In genomic region chr11:63681208-63682044, GRCh38 we compare ENCODE assay signal across 1 cellular context.
TF ChIP-seq lines count a peak whose summit lies in the region.

A gene with protein sequence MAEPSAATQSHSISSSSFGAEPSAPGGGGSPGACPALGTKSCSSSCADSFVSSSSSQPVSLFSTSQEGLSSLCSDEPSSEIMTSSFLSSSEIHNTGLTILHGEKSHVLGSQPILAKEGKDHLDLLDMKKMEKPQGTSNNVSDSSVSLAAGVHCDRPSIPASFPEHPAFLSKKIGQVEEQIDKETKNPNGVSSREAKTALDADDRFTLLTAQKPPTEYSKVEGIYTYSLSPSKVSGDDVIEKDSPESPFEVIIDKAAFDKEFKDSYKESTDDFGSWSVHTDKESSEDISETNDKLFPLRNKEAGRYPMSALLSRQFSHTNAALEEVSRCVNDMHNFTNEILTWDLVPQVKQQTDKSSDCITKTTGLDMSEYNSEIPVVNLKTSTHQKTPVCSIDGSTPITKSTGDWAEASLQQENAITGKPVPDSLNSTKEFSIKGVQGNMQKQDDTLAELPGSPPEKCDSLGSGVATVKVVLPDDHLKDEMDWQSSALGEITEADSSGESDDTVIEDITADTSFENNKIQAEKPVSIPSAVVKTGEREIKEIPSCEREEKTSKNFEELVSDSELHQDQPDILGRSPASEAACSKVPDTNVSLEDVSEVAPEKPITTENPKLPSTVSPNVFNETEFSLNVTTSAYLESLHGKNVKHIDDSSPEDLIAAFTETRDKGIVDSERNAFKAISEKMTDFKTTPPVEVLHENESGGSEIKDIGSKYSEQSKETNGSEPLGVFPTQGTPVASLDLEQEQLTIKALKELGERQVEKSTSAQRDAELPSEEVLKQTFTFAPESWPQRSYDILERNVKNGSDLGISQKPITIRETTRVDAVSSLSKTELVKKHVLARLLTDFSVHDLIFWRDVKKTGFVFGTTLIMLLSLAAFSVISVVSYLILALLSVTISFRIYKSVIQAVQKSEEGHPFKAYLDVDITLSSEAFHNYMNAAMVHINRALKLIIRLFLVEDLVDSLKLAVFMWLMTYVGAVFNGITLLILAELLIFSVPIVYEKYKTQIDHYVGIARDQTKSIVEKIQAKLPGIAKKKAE (plus strand): TSS chr11:63681500. CDS start chr11:63681637, 137 bp downstream.

TF ChIP-seq in K562, 482 proteins besides CTCF, POLR2A, EP300 and RAD21 (continued from another document and continues in another):
- TF ChIP-seq, protein P1, sequence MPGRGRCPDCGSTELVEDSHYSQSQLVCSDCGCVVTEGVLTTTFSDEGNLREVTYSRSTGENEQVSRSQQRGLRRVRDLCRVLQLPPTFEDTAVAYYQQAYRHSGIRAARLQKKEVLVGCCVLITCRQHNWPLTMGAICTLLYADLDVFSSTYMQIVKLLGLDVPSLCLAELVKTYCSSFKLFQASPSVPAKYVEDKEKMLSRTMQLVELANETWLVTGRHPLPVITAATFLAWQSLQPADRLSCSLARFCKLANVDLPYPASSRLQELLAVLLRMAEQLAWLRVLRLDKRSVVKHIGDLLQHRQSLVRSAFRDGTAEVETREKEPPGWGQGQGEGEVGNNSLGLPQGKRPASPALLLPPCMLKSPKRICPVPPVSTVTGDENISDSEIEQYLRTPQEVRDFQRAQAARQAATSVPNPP (IDR thresholded peaks at IDR 0.05; ENCODE audit: borderline replicate concordance, insufficient read depth, insufficient read length): no peak
- TF ChIP-seq WHSC1 (IDR thresholded peaks at IDR 0.05; ENCODE audit: low read length): no peak
- TF ChIP-seq FOXP1 (CRISPR knock-in tag; IDR thresholded peaks at IDR 0.05): no peak; the same call in 1 of the 2 replicates
- no peak for TF ChIP-seq RBM39 (optimal IDR thresholded peaks at IDR 0.05; ENCODE audit: low read depth, low read length)
- no peak for TF ChIP-seq PBX2 (CRISPR knock-in tag; IDR thresholded peaks at IDR 0.05; ENCODE audit: low read depth)
- TF ChIP-seq PBX2 (tag; conservative IDR thresholded peaks at IDR 0.05; ENCODE audit: low read depth): no peak
- TF ChIP-seq ZNF589 (CRISPR knock-in tag; IDR thresholded peaks at IDR 0.05; ENCODE audit: low read depth): no peak
- TF ChIP-seq ZNF586 (CRISPR knock-in tag; conservative IDR thresholded peaks at IDR 0.05): no peak
- peak; percentile 55 for TF ChIP-seq SETDB1 (IDR thresholded peaks at IDR 0.05; ENCODE audit: low read length)
- TF ChIP-seq, protein P2, sequence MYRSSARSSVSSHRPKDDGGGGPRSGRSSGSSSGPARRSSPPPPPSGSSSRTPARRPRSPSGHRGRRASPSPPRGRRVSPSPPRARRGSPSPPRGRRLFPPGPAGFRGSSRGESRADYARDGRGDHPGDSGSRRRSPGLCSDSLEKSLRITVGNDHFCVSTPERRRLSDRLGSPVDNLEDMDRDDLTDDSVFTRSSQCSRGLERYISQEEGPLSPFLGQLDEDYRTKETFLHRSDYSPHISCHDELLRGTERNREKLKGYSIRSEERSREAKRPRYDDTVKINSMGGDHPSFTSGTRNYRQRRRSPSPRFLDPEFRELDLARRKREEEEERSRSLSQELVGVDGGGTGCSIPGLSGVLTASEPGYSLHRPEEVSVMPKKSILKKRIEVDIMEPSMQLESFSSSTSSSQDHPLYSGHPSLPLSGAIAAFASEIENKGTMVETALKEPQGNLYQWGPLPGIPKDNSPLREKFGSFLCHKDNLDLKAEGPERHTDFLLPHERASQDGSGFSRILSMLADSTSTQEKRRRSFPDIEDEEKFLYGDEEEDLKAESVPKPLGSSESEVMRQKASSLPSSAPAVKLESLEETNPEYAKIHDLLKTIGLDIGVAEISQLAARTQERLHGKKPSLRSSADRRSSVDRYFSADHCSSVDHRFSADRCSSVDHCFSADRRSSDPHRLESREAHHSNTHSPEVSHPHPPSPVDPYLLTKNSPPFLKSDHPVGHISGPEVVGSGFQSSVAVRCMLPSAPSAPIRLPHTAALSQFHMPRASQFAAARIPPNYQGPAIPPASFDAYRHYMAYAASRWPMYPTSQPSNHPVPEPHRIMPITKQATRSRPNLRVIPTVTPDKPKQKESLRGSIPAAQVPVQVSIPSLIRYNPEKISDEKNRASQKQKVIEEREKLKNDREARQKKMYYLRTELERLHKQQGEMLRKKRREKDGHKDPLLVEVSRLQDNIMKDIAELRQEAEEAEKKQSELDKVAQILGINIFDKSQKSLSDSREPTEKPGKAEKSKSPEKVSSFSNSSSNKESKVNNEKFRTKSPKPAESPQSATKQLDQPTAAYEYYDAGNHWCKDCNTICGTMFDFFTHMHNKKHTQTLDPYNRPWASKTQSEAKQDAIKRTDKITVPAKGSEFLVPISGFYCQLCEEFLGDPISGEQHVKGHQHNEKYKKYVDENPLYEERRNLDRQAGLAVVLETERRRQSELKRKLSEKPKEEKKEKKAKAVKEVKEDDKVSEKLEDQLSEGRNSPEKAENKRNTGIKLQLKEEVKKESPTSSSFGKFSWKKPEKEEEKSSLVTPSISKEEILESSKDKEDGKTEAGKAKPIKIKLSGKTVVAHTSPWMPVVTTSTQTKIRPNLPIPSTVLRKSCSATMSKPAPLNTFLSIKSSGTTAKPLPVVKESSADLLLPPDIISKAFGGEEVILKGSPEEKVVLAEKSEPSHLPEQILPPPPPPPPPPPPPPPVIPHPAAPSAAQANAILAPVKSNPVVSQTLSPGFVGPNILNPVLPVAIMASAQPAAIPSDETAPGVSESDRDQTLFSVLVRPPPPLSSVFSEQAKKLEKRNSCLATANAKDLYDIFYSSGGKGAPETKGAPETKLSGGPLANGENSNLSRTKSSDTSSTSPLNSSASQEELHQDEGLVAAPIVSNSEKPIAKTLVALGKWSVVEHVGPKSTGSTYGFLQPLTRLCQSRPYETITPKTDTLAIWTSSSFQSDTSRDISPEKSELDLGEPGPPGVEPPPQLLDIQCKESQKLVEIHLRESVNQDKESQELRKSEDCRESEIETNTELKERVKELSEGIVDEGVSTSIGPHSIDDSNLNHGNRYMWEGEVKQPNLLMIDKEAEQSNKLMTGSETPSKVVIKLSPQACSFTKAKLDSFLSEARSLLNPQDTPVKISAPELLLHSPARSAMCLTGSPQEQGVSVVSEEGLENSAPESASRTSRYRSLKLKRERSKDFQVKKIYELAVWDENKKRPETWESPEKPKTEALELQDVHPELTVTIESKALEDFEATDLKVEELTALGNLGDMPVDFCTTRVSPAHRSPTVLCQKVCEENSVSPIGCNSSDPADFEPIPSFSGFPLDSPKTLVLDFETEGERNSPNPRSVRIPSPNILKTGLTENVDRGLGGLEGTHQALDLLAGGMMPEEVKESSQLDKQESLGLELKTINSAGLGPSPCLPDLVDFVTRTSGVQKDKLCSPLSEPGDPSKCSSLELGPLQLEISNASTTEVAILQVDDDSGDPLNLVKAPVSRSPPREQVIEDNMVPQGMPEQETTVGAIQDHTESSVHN (IDR thresholded peaks at IDR 0.05; ENCODE audit: borderline replicate concordance in 1 of 2, low read depth in 1 of 2): no peak
- no peak for TF ChIP-seq BCL6 (CRISPR knock-in tag; IDR thresholded peaks at IDR 0.05)
- TF ChIP-seq PRPF4 (IDR thresholded peaks at IDR 0.05; ENCODE audit: insufficient read depth, low read depth, low read length, poor library complexity, severe bottlenecking): no peak
- TF ChIP-seq ZKSCAN8 (CRISPR knock-in tag; IDR thresholded peaks at IDR 0.05): no peak
- no peak for TF ChIP-seq DLX4 (CRISPR knock-in tag; IDR thresholded peaks at IDR 0.05)
- no peak for TF ChIP-seq TCFL5 (CRISPR knock-in tag; conservative IDR thresholded peaks at IDR 0.05)
- no peak for TF ChIP-seq PCBP1 (IDR thresholded peaks at IDR 0.05; ENCODE audit: low read depth, low read length, poor library complexity, severe bottlenecking)
- TF ChIP-seq, protein P3, sequence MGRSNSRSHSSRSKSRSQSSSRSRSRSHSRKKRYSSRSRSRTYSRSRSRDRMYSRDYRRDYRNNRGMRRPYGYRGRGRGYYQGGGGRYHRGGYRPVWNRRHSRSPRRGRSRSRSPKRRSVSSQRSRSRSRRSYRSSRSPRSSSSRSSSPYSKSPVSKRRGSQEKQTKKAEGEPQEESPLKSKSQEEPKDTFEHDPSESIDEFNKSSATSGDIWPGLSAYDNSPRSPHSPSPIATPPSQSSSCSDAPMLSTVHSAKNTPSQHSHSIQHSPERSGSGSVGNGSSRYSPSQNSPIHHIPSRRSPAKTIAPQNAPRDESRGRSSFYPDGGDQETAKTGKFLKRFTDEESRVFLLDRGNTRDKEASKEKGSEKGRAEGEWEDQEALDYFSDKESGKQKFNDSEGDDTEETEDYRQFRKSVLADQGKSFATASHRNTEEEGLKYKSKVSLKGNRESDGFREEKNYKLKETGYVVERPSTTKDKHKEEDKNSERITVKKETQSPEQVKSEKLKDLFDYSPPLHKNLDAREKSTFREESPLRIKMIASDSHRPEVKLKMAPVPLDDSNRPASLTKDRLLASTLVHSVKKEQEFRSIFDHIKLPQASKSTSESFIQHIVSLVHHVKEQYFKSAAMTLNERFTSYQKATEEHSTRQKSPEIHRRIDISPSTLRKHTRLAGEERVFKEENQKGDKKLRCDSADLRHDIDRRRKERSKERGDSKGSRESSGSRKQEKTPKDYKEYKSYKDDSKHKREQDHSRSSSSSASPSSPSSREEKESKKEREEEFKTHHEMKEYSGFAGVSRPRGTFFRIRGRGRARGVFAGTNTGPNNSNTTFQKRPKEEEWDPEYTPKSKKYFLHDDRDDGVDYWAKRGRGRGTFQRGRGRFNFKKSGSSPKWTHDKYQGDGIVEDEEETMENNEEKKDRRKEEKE (IDR thresholded peaks at IDR 0.05; ENCODE audit: borderline replicate concordance in 1 of 2, control insufficient read depth in 1 of 2, low read depth in 2 of 2, low read length in 1 of 2): no peak
- TF ChIP-seq KDM1A (IDR thresholded peaks at IDR 0.05): 0 out of 4 replicates have a peak, but pooled peaks of 1 of the 2 experiments have one; percentile 15
- no peak for TF ChIP-seq FOXJ2 (tag; IDR thresholded peaks at IDR 0.05)
- no peak for TF ChIP-seq ZNF354B (CRISPR knock-in tag; IDR thresholded peaks at IDR 0.05)
- TF ChIP-seq BRD4 (IDR thresholded peaks at IDR 0.05): peak; percentile 73
- TF ChIP-seq CTBP1 (IDR thresholded peaks at IDR 0.05; ENCODE audit: borderline replicate concordance): peak; percentile 86
- TF ChIP-seq IFI16 (CRISPR knock-in tag; IDR thresholded peaks at IDR 0.05): no peak
- no peak for TF ChIP-seq ZNF175 (CRISPR knock-in tag; IDR thresholded peaks at IDR 0.05; ENCODE audit: low read depth)
- no peak for TF ChIP-seq MTA2 (IDR thresholded peaks at IDR 0.05; ENCODE audit: low read depth)
- TF ChIP-seq ZNF165 (CRISPR knock-in tag; IDR thresholded peaks at IDR 0.05; ENCODE audit: borderline replicate concordance): no peak
- TF ChIP-seq RCOR1 (IDR thresholded peaks at IDR 0.05; ENCODE audit: borderline replicate concordance in 1 of 2, low read depth in 2 of 2, low read length in 2 of 2): no peak
- TF ChIP-seq BMI1 (IDR thresholded peaks at IDR 0.05; ENCODE audit: low read length): no peak
- TF ChIP-seq, protein P4, sequence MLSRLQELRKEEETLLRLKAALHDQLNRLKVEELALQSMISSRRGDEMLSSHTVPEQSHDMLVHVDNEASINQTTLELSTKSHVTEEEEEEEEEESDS (CRISPR knock-in tag; IDR thresholded peaks at IDR 0.05): no peak
- TF ChIP-seq, protein P5, sequence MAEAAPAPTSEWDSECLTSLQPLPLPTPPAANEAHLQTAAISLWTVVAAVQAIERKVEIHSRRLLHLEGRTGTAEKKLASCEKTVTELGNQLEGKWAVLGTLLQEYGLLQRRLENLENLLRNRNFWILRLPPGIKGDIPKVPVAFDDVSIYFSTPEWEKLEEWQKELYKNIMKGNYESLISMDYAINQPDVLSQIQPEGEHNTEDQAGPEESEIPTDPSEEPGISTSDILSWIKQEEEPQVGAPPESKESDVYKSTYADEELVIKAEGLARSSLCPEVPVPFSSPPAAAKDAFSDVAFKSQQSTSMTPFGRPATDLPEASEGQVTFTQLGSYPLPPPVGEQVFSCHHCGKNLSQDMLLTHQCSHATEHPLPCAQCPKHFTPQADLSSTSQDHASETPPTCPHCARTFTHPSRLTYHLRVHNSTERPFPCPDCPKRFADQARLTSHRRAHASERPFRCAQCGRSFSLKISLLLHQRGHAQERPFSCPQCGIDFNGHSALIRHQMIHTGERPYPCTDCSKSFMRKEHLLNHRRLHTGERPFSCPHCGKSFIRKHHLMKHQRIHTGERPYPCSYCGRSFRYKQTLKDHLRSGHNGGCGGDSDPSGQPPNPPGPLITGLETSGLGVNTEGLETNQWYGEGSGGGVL (CRISPR knock-in tag; IDR thresholded peaks at IDR 0.05): no peak
- TF ChIP-seq NR2C1 (IDR thresholded peaks at IDR 0.05): no peak
- no peak for TF ChIP-seq NR2C1 (tag; IDR thresholded peaks at IDR 0.05)
- no peak for TF ChIP-seq SAFB2 (IDR thresholded peaks at IDR 0.05; ENCODE audit: borderline replicate concordance, low read depth, low read length, severe bottlenecking)
- no peak for TF ChIP-seq ZNF239 (CRISPR knock-in tag; IDR thresholded peaks at IDR 0.05)
- TF ChIP-seq SNIP1 (IDR thresholded peaks at IDR 0.05; ENCODE audit: low read depth): no peak
